Comparison of ENCODE assay signal across 12 cellular contexts in the genomic region with DNA sequence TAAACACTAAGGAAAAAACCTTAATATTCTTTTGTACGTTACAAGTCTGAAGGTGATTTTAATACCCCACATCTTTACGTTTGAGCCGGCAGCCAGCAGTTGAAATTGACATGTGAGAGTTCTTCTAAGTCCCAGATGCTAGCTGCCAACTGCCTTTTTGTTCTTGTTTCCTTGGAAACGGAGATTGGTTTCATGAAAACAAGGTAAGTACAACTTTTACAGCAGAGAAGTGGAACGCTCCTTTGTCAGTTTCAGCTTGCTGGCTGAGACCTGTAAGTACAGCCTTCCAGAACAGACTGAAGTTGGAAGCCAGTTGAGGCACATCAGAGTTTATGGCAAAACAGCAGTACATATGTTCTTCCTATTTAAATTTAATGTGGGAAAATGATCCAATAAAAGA.
DNase-seq lines count a peak whose midpoint lies in the region; TF ChIP-seq lines count a peak whose summit lies in the region.
"Had no signal": no experiment of that assay in that cellular context is flagged by ENCODE, and none has a peak within 500 bp of the region (broad histone marks: within the 10 kb centered on the region; RNA-seq: fewer than 3 reads in every experiment).

No MANE protein-coding gene starts in this region.

- TF ChIP-seq POLR2A in thyroid gland (IDR thresholded peaks at IDR 0.05) (no peak), spleen (IDR thresholded peaks at IDR 0.05) (no peak)

- no peaks in the 10 kb centered on the region for H3K9me3 ChIP-seq in OCI-LY3 (ENCODE audit: insufficient read depth, low read length)
- no peaks in the 10 kb centered on the region for H3K9me3 ChIP-seq in thyroid gland
- H3K9me3 ChIP-seq in spleen, result no peaks in the 10 kb centered on the region
- H3K9me3 ChIP-seq: thoracic aorta had no signal

- intact Hi-C loops in thyroid gland (cut with DNase I) (no loop called here), spleen (cut with DNase I; ENCODE audit: low total_unique reads) (no loop called here)

- no peak overlapping the region for H3K4me3 Mint-ChIP-seq in chondrocyte (ENCODE audit: unreplicated experiment)

- H3K79me2 ChIP-seq in OCI-LY3 (ENCODE audit: low read length), result no peaks in the 10 kb centered on the region

- no peaks in the 10 kb centered on the region for H3K27me3 Mint-ChIP-seq in chondrocyte (ENCODE audit: low read depth)

- no peak overlapping the region for H3K4me3 ChIP-seq in OCI-LY3 (ENCODE audit: low read length)
- H3K4me3 ChIP-seq in thyroid gland (replicated peaks in 1 of 3), result no peak overlapping the region
- H3K4me3 ChIP-seq in spleen, result no peak overlapping the region
- H3K4me3 ChIP-seq: thoracic aorta had no signal

- H3K27me3 ChIP-seq in OCI-LY3 (ENCODE audit: low read depth, low read length) (no peaks in the 10 kb centered on the region), thyroid gland (no peaks in the 10 kb centered on the region), spleen (replicated peaks in 1 of 7) (no peaks in the 10 kb centered on the region)

- DNase-seq in NCI-H2196 (lab: John Stamatoyannopoulos, UW; ENCODE audit: unreplicated experiment) (peak; percentile 21), NCI-H2196 treated with DMSO at 0.1 percent for 48 hours (lab: John Stamatoyannopoulos, UW; ENCODE audit: unreplicated experiment) (no peak), globus pallidus (ENCODE audit: low spot score) (peak; percentile 1), thyroid gland (peak; percentile 32 to 43), SW 1271 (lab: John Stamatoyannopoulos, UW) (no peak), chondrocyte (ENCODE audit: low spot score) (no peak), spleen (no peak)
- DNase-seq: ACHN; activated naive CD4-positive, alpha-beta T cell; SIG-M5 had no signal

- 25 to 33% methylated on average over 5 of the region's 5 CpGs for WGBS in thyroid gland, 2 donors
- WGBS in spleen, 5 donors, result 52 to 70% (median 63%) methylated on average over 5 of the region's 5 CpGs

- H3K27ac Mint-ChIP-seq in chondrocyte (ENCODE audit: unreplicated experiment), result no peak overlapping the region

- 0 out of 2 replicates have a peak overlapping the region, but pooled peaks have one; percentile 13 for H2AFZ ChIP-seq in OCI-LY3 (ENCODE audit: low read depth, low read length)

- no peak for TF ChIP-seq CTCF in OCI-LY3 (IDR thresholded peaks at IDR 0.05; ENCODE audit: low read depth, low read length)
- peak in 3 of 6 experiments; percentile 25 to 48 (median 25) for TF ChIP-seq CTCF in thyroid gland (IDR thresholded peaks at IDR 0.05)
- TF ChIP-seq CTCF in chondrocyte (IDR thresholded peaks at IDR 0.05), result no peak
- no peak for TF ChIP-seq CTCF in spleen (IDR thresholded peaks at IDR 0.05 in 8 of 11, conservative IDR thresholded peaks at IDR 0.05 in 3 of 11)

- no peak overlapping the region for H3K9ac ChIP-seq in OCI-LY3 (ENCODE audit: low read length)

- H3K4me2 ChIP-seq in OCI-LY3 (ENCODE audit: low read length), result peak overlapping the region; percentile 26

- H3K36me3 ChIP-seq in OCI-LY3 (replicated peaks; ENCODE audit: low read depth, low read length) (no peaks in the 10 kb centered on the region), thyroid gland (no peaks in the 10 kb centered on the region), spleen (no peaks in the 10 kb centered on the region)
- H3K36me3 ChIP-seq: thoracic aorta had no signal

- H3K27ac ChIP-seq in OCI-LY3 (ENCODE audit: low read length), result no peak overlapping the region
- no peak overlapping the region for H3K27ac ChIP-seq in thyroid gland
- no peak overlapping the region for H3K27ac ChIP-seq in spleen
- H3K27ac ChIP-seq: thoracic aorta had no signal

- no peaks in the 10 kb centered on the region for H3K9me3 Mint-ChIP-seq in chondrocyte (ENCODE audit: low read depth)

- H3K4me1 Mint-ChIP-seq in chondrocyte (ENCODE audit: low read depth), result peaks cover 6% of the 10 kb centered on the region

- H3K4me1 ChIP-seq in OCI-LY3 (ENCODE audit: low read length) (peaks cover 21% of the 10 kb centered on the region), thyroid gland (peaks cover 0 to 7% of the 10 kb centered on the region in 2 donors), spleen (no peaks in the 10 kb centered on the region)

- no peaks in the 10 kb centered on the region for H3K36me3 Mint-ChIP-seq in chondrocyte (ENCODE audit: low read depth)

- H4K20me1 ChIP-seq in OCI-LY3 (ENCODE audit: insufficient read depth, low read length), result no peaks in the 10 kb centered on the region

Comparison
In these comparisons a context has a peak if more than half of its experiments do, and no peak if none do; other contexts are left out.
1. DNase-seq: peak in NCI-H2196 (single experiment), globus pallidus (single experiment) and thyroid gland (2 of 2); none in NCI-H2196 treated with DMSO at 0.1 percent for 48 hours (single experiment), SW 1271 (0 of 2), chondrocyte (single experiment) and spleen (single experiment).